ENCODE assay signal across 8 cellular contexts in the genomic region with DNA sequence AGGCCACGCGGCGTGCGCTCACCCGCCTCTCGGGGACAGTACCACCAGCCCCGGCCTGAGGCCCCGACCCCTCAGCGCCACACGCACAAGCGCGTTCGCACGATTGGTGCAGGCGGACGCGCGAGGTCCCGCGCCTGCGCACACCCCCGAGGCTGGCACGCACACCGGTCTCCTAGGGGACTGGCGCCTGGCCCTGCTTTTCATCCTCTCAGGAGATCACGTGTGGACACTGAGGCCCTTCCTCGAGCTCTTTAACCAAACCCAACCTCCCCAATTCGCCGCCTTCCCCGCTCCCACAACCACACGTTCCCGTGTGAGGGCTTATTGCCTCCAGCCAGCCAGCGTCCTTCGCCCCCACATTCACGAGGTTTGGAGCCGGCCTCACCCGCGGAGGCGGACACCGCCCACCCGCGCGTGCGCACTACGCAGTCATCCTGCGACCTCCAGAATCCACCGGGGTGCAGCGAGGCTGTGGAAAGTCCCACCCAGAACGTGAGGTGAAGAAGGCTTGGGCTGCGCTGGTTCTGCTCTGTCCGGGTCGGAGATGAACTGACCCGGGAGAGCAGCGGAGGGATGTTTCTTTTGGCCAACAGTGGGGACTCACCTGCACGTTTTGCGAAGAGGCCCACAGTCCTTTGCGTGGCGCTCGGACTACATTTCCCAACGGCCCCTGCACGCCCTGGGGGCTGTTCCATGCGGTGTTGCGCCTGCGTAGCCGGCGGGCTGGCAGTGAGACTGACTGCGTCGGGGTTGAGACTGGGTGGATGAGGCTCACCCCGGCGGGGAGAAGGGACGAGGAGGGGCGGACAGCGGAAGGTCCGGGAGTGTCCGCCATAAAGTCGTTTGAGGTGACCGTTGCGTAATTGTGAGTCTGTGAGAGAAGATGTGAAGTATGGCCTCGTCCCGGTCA. TPM values are rescaled to one million over a fixed set of nuclear protein-coding genes. Genes with fewer than 3 reads are reported as not detected.
DNase-seq lines count a peak whose midpoint lies in the region; ATAC-seq and TF ChIP-seq lines count a peak whose summit lies in the region.

No MANE protein-coding gene starts in this region.

- H3K4me3 ChIP-seq in AG04449 (ENCODE audit: low read depth, low read length): peak overlapping the region; percentile 94

- H3K27ac Mint-ChIP-seq in activated CD4-positive, alpha-beta T cell treated with anti-CD3 and anti-CD28 coated beads, Interleukin-2, amount 10 ng/mL, durations not matched to agents 24 days and 14 days: peak overlapping the region; percentile 60
- no peak overlapping the region for H3K27ac Mint-ChIP-seq in nephron progenitor cell

- peak overlapping the region; percentile 79 for H3K4me3 Mint-ChIP-seq in activated CD4-positive, alpha-beta T cell treated with anti-CD3 and anti-CD28 coated beads, Interleukin-2, amount 10 ng/mL, durations not matched to agents 24 days and 14 days
- H3K4me3 Mint-ChIP-seq in nephron progenitor cell: no peak overlapping the region

- peaks cover 9% of the 10 kb centered on the region for H3K36me3 Mint-ChIP-seq in activated CD4-positive, alpha-beta T cell treated with anti-CD3 and anti-CD28 coated beads, Interleukin-2, amount 10 ng/mL, durations not matched to agents 24 days and 14 days (ENCODE audit: low read depth)
- no peaks in the 10 kb centered on the region for H3K36me3 Mint-ChIP-seq in nephron progenitor cell (ENCODE audit: low read depth)

- peaks cover 28% of the 10 kb centered on the region for H3K9me3 Mint-ChIP-seq in activated CD4-positive, alpha-beta T cell treated with anti-CD3 and anti-CD28 coated beads, Interleukin-2, amount 10 ng/mL, durations not matched to agents 24 days and 14 days
- peaks cover 91% of the 10 kb centered on the region for H3K9me3 Mint-ChIP-seq in nephron progenitor cell

- intact Hi-C loops in activated CD4-positive, alpha-beta T cell treated with anti-CD3 and anti-CD28 coated beads, Interleukin-2, amount 10 ng/mL, durations not matched to agents 24 days and 14 days (cut with micrococcal nuclease): no loop called here

- no peaks in the 10 kb centered on the region for H3K4me1 Mint-ChIP-seq in activated CD4-positive, alpha-beta T cell treated with anti-CD3 and anti-CD28 coated beads, Interleukin-2, amount 10 ng/mL, durations not matched to agents 24 days and 14 days
- no peaks in the 10 kb centered on the region for H3K4me1 Mint-ChIP-seq in nephron progenitor cell

- no peaks in the 10 kb centered on the region for H3K27me3 Mint-ChIP-seq in activated CD4-positive, alpha-beta T cell treated with anti-CD3 and anti-CD28 coated beads, Interleukin-2, amount 10 ng/mL, durations not matched to agents 24 days and 14 days
- H3K27me3 Mint-ChIP-seq in nephron progenitor cell (ENCODE audit: low read depth, poor library complexity): peaks cover 3% of the 10 kb centered on the region

- POLR2A ChIA-PET in AG04449 (lab: Yijun Ruan, JAX): no interaction called here

- DNase-seq in AG04449 (ENCODE audit: low read depth, low spot score): peak; percentile 57
- peak; percentile 96 for DNase-seq in KG1 (lab: John Stamatoyannopoulos, UW)
- DNase-seq in activated CD4-positive, alpha-beta T cell treated with anti-CD3 and anti-CD28 coated beads, Interleukin-2, amount 10 ng/mL, durations not matched to agents 24 days and 14 days: peak; percentile 66
- peak; percentile 62 to 76 for DNase-seq in dermis microvascular lymphatic vessel endothelial cell (ENCODE audit: low read depth in 2 of 2)
- peak; percentile 98 for DNase-seq in left kidney (ENCODE audit: low read depth, low spot score)
- peak; percentile 7 to 47 for DNase-seq in stimulated activated CD4-positive, alpha-beta T cell treated with anti-CD3 and anti-CD28 coated beads, Interleukin-2, amount 100 ng/mL, for 48 hours
- no peak for DNase-seq in nephron progenitor cell

- CTCF ChIA-PET in AG04449 (lab: Yijun Ruan, JAX): no interaction called here

- TF ChIP-seq CTCF in AG04449 (IDR thresholded peaks at IDR 0.05; ENCODE audit: insufficient read depth, low read length, missing control alignments): no peak
- TF ChIP-seq CTCF in nephron progenitor cell (IDR thresholded peaks at IDR 0.05): no peak

- ATAC-seq in HG02870 (IDR thresholded peaks at IDR 0.05; ENCODE audit: unreplicated experiment): no peak

RNA-seq across cellular contexts. Expression of a gene that starts 0.5 kb away (rescaled TPM):
- total RNA-seq in activated CD4-positive, alpha-beta T cell treated with anti-CD3 and anti-CD28 coated beads, Interleukin-2, amount 10 ng/mL, durations not matched to agents 24 days and 14 days: not detected in 2 replicates
- 1.8 and 2.5 TPM in 2 replicates for total RNA-seq in dermis microvascular lymphatic vessel endothelial cell

RNA-seq across cellular contexts. Expression of a gene that starts 30.0 kb away (rescaled TPM):
- 0.09 and 0.19 TPM in 2 replicates for total RNA-seq in activated CD4-positive, alpha-beta T cell treated with anti-CD3 and anti-CD28 coated beads, Interleukin-2, amount 10 ng/mL, durations not matched to agents 24 days and 14 days
- 0.90 and 1.5 TPM in 2 replicates for total RNA-seq in dermis microvascular lymphatic vessel endothelial cell
